Comparison of ENCODE assay signal across 1 cellular context in genomic region chr15:69523010-69524001, GRCh38.
TF ChIP-seq lines count a peak whose summit lies in the region.

No MANE protein-coding gene starts in this region.

TF ChIP-seq in HEK293, 187 proteins besides CTCF, POLR2A, EP300 and RAD21 (continued from another document):
- TF ChIP-seq PRDM10 (tag by site-specific recombination; IDR thresholded peaks at IDR 0.05), result no peak
- no peak for TF ChIP-seq ZNF76 (tag by site-specific recombination; IDR thresholded peaks at IDR 0.05; ENCODE audit: borderline replicate concordance, low read depth)
- TF ChIP-seq ZNF350 (tag by site-specific recombination; IDR thresholded peaks at IDR 0.05), result no peak
- TF ChIP-seq ZNF2 (tag by site-specific recombination; IDR thresholded peaks at IDR 0.05), result no peak
- TF ChIP-seq ZNF692 (tag by site-specific recombination; IDR thresholded peaks at IDR 0.05), result 0 out of 2 replicates have a peak, but pooled peaks have one; percentile 14
- TF ChIP-seq ZNF560 (tag by site-specific recombination; IDR thresholded peaks at IDR 0.05; ENCODE audit: borderline replicate concordance), result no peak
- TF ChIP-seq ZNF132 (tag by site-specific recombination; IDR thresholded peaks at IDR 0.05; ENCODE audit: borderline replicate concordance), result no peak
- no peak for TF ChIP-seq ZNF558 (tag by site-specific recombination; IDR thresholded peaks at IDR 0.05)
- no peak for TF ChIP-seq ZNF707 (tag by site-specific recombination; IDR thresholded peaks at IDR 0.05)
- no peak for TF ChIP-seq ZNF561 (tag by site-specific recombination; IDR thresholded peaks at IDR 0.05; ENCODE audit: borderline replicate concordance)
